ENCODE assay signal across 9 cellular contexts in the genomic region with DNA sequence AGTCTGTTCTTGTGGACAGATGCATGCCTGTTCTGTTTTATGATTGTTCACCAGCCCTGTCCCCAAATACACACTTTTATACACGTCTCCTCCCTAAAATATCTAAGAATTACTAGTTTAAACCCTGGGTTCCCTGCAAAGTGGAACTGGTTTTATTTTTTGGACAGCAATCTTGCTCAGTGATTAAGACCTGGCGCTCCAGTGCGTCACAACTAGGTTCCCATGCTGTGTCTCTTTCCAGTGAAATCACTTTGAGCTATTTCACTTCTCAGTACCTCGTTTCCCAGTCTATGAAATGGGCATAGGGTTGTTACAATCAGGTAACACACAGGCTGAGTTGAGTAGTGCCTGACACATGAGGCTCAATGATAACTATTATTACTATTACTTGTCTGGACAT. TPM values are rescaled to one million over a fixed set of nuclear protein-coding genes. Genes with fewer than 3 reads are reported as not detected.
DNase-seq lines count a peak whose midpoint lies in the region; TF ChIP-seq lines count a peak whose summit lies in the region.
"Had no signal": no experiment of that assay in that cellular context is flagged by ENCODE, and none has a peak within 500 bp of the region (broad histone marks: within the 10 kb centered on the region; RNA-seq: fewer than 3 reads in every experiment).

No MANE protein-coding gene starts in this region.

- peak overlapping the region; percentile 79 for H3K9ac ChIP-seq in ES-I3 (ENCODE audit: low read depth, low read length)
- H3K9ac ChIP-seq in rectal smooth muscle tissue (ENCODE audit: low read length): no peak overlapping the region
- H3K9ac ChIP-seq in mesendoderm (ENCODE audit: low read length): no peak overlapping the region

- no peak for TF ChIP-seq EP300 in esophagus muscularis mucosa (IDR thresholded peaks at IDR 0.05)

- peak; percentile 14 for DNase-seq in RKO (ENCODE audit: low spot score)
- no peak for DNase-seq in esophagus muscularis mucosa (ENCODE audit: extremely low spot score)
- no peak for DNase-seq in mesendoderm
- no peak for DNase-seq in ACHN
- DNase-seq in NAMALWA (ENCODE audit: low spot score): no peak
- DNase-seq in NCI-H2081 (lab: John Stamatoyannopoulos, UW): no peak
- DNase-seq: NCI-H1694 had no signal

- H3K79me2 ChIP-seq in mesendoderm (ENCODE audit: control insufficient read depth, insufficient read depth, low read length): peaks cover 23% of the 10 kb centered on the region

- H3K56ac ChIP-seq in mesendoderm (ENCODE audit: low read length): no peak overlapping the region

- no peak overlapping the region for H3K23ac ChIP-seq in mesendoderm (ENCODE audit: low read length)

- H3K4me2 ChIP-seq in mesendoderm (ENCODE audit: low read length): no peak overlapping the region

- no peak overlapping the region for H2BK120ac ChIP-seq in mesendoderm (ENCODE audit: low read depth, low read length)

- peaks cover 5% of the 10 kb centered on the region for H3K4me1 ChIP-seq in ES-I3 (ENCODE audit: insufficient read depth, low read length)
- peaks cover 21 to 62% (median 57%) of the 10 kb centered on the region in 4 donors for H3K4me1 ChIP-seq in esophagus muscularis mucosa
- peaks cover 10% of the 10 kb centered on the region for H3K4me1 ChIP-seq in rectal smooth muscle tissue (ENCODE audit: control insufficient read depth, insufficient read depth, low read length)
- peaks cover 3% of the 10 kb centered on the region for H3K4me1 ChIP-seq in mesendoderm (ENCODE audit: control insufficient read depth, low read depth, low read length)

- H3K4me3 ChIP-seq in esophagus muscularis mucosa: peak overlapping the region; percentile 76 to 89 (median 88)
- H3K4me3 ChIP-seq in rectal smooth muscle tissue (ENCODE audit: low read length): peak overlapping the region; percentile 100
- no peak overlapping the region for H3K4me3 ChIP-seq in mesendoderm (ENCODE audit: low read length)

- H2BK5ac ChIP-seq in mesendoderm (ENCODE audit: low read length): no peak overlapping the region

- H3K79me1 ChIP-seq in mesendoderm (ENCODE audit: low read length): peaks cover 7% of the 10 kb centered on the region

- no peak overlapping the region for H3K18ac ChIP-seq in mesendoderm (ENCODE audit: low read length)

- no peak for TF ChIP-seq CTCF in esophagus muscularis mucosa (IDR thresholded peaks at IDR 0.05)

- no peak overlapping the region for H4K8ac ChIP-seq in mesendoderm (ENCODE audit: low read depth, low read length)

- WGBS in esophagus muscularis mucosa: 84% methylated on average over 4 of the region's 4 CpGs
- no CpG with 5 or more reads among the region's 4 CpGs for WGBS in mesendoderm (ENCODE audit: extremely low coverage, insufficient coverage, low lambda C conversion rate)

- in situ Hi-C loops in ACHN (cut with HindIII; ENCODE audit: low pct_ligation_motif_present, low pct_unique_long_range_greater_than_20kb, low sequenced_read_pairs): no loop called here

- no peak overlapping the region for H2BK15ac ChIP-seq in mesendoderm (replicated peaks; ENCODE audit: low read depth)

- no peaks in the 10 kb centered on the region for H3K9me3 ChIP-seq in ES-I3 (ENCODE audit: control insufficient read depth, insufficient read depth, low read length)
- no peaks in the 10 kb centered on the region for H3K9me3 ChIP-seq in esophagus muscularis mucosa

- no peak for TF ChIP-seq POLR2A in esophagus muscularis mucosa (IDR thresholded peaks at IDR 0.05; ENCODE audit: low read depth)

- H2AK5ac ChIP-seq in mesendoderm (ENCODE audit: low read length): no peak overlapping the region

- H3K36me3 ChIP-seq in ES-I3 (ENCODE audit: insufficient read depth, low read length) (no peaks in the 10 kb centered on the region), esophagus muscularis mucosa (peaks cover 9 to 13% (median 9%) of the 10 kb centered on the region in 4 donors), rectal smooth muscle tissue (ENCODE audit: control insufficient read depth, insufficient read depth, low read length) (peaks cover 4% of the 10 kb centered on the region), mesendoderm (ENCODE audit: control insufficient read depth, insufficient read depth, low read length) (no peaks in the 10 kb centered on the region)

- intact Hi-C loops in esophagus muscularis mucosa (cut with DNase I): loop anchor here (5.0 to 10.0 kb wide), 2 partner anchors 60 to 128 kb away; a partner anchor contains a TSS

- H4K5ac ChIP-seq in mesendoderm (ENCODE audit: low read length): no peak overlapping the region

- H3K27me3 ChIP-seq in esophagus muscularis mucosa (no peaks in the 10 kb centered on the region), rectal smooth muscle tissue (ENCODE audit: control insufficient read depth, insufficient read depth, low read length) (no peaks in the 10 kb centered on the region), mesendoderm (ENCODE audit: insufficient read depth, low read length, poor library complexity) (no peaks in the 10 kb centered on the region)

- H3K27ac ChIP-seq in esophagus muscularis mucosa (replicated peaks in 1 of 4) (peak overlapping the region; percentile 82 to 95 (median 90)), rectal smooth muscle tissue (ENCODE audit: low read depth, low read length) (no peak overlapping the region), mesendoderm (ENCODE audit: low read depth, low read length) (no peak overlapping the region)

- no peak overlapping the region for H3K4ac ChIP-seq in mesendoderm (ENCODE audit: low read depth, low read length)

RNA-seq across cellular contexts. Expression of a gene that starts 1.1 kb away (rescaled TPM):
- 10 to 100 TPM; 25.2 to 36.1 (median 32.0) TPM for total RNA-seq in esophagus muscularis mucosa
- 45.9 TPM for polyA plus RNA-seq in mesendoderm (2013, experiment 1 of 2)
- polyA plus RNA-seq in mesendoderm (2013, experiment 2 of 2): 46.7 TPM

RNA-seq across cellular contexts. Expression of a gene that starts 30.5 kb away (rescaled TPM):
- total RNA-seq in esophagus muscularis mucosa: over 10,000 TPM in 3 of 4 donors, 1,000 to 10,000 TPM in 1; 9,583 to 20,476 (median 14,208) TPM
- 0.32 TPM for polyA plus RNA-seq in mesendoderm (2013, experiment 1 of 2)
- 0.66 TPM for polyA plus RNA-seq in mesendoderm (2013, experiment 2 of 2)

Comparison
In these comparisons a context has a peak if more than half of its experiments do, and no peak if none do; other contexts are left out.
1. H3K27ac ChIP-seq: peak in esophagus muscularis mucosa (4 of 4); none in rectal smooth muscle tissue (single experiment) and mesendoderm (single experiment).